ENCODE assay signal across 8 cellular contexts in genomic region chr6:118186676-118187567, GRCh38.
A peak's percentile ranks its signal among the peaks of the same experiment; 100 is the strongest.
DNase-seq lines count a peak whose midpoint lies in the region; ATAC-seq and TF ChIP-seq lines count a peak whose summit lies in the region.

No MANE protein-coding gene starts in this region.

- ATAC-seq in GM18867 (IDR thresholded peaks at IDR 0.05; ENCODE audit: unreplicated experiment) (peak; percentile 66), HG02970 (IDR thresholded peaks at IDR 0.05; ENCODE audit: low FRiP score, unreplicated experiment) (peak; percentile 57)

- no peak for TF ChIP-seq CTCF in adrenal gland (IDR thresholded peaks at IDR 0.05)

- no peaks in the 10 kb centered on the region for H3K9me3 ChIP-seq in adrenal gland (replicated peaks in 1 of 3)

- peaks cover 4 to 21% of the 10 kb centered on the region in 2 donors for H3K4me1 ChIP-seq in adrenal gland (replicated peaks in 1 of 2)

- intact Hi-C loops in adrenal gland (cut with DNase I) = no loop called here

- WGBS in adrenal gland, 4 donors = 40 to 48% (median 44%) methylated on average over 1 of the region's 1 CpG

- no peak for TF ChIP-seq POLR2A in adrenal gland (IDR thresholded peaks at IDR 0.05)

- H3K4me3 ChIP-seq in adrenal gland = peak overlapping the region in 1 of 4 donors; percentile 7

- H3K27ac ChIP-seq in adrenal gland = peak overlapping the region in 4 of 5 donors; percentile 9 to 70 (median 46)

- no peaks in the 10 kb centered on the region for H3K27me3 ChIP-seq in adrenal gland

- peak; percentile 47 for DNase-seq in A172 (ENCODE audit: low spot score)
- no peak for DNase-seq in adrenal gland
- DNase-seq in DMS 273 treated with DMSO at 0.1 percent for 48 hours (lab: John Stamatoyannopoulos, UW) = no peak
- no peak for DNase-seq in HK-2 (ENCODE audit: unreplicated experiment)
- DNase-seq in D341Med (ENCODE audit: low spot score) = no peak
- no peak for DNase-seq in activated CD4-positive, alpha-beta T cell treated with anti-CD3 and anti-CD28 coated beads, Interleukin-2, amount 50 U/mL, for 1 hour

- H3K36me3 ChIP-seq in adrenal gland (replicated peaks in 1 of 2) = no peaks in the 10 kb centered on the region
